27 cellular contexts compared by ENCODE assay signal in genomic region chr5:53427965-53428364, GRCh38. TPM values are rescaled to one million over a fixed set of nuclear protein-coding genes. Genes with fewer than 3 reads are reported as not detected.
"Had no signal": no experiment of that assay in that cellular context is flagged by ENCODE, and none has a peak within 500 bp of the region (broad histone marks: within the 10 kb centered on the region; RNA-seq: fewer than 3 reads in every experiment).

No MANE protein-coding gene starts in this region.

- H3K36me3 ChIP-seq: colonic mucosa, lower lobe of right lung, ovary, suprapubic skin, transverse colon, upper lobe of right lung, vagina had no signal

- H3K4me3 ChIP-seq: colonic mucosa, lower lobe of right lung, ovary, psoas muscle, skin epidermis, suprapubic skin, transverse colon, upper lobe of right lung, vagina had no signal

- FAIRE-seq: endometrium, frontal cortex had no signal

- H3K4me1 ChIP-seq: colonic mucosa, lower lobe of right lung, psoas muscle, transverse colon, upper lobe of right lung, vagina had no signal

- ATAC-seq: effector memory CD8-positive, alpha-beta T cell; left ventricle myocardium superior; lower lobe of right lung; natural killer cell; psoas muscle; right cardiac atrium; stimulated activated naive CD8-positive, alpha-beta T cell treated with anti-CD3 and anti-CD28 coated beads, Interleukin-15, amount 100 ng/mL, for 72 hours; upper lobe of right lung had no signal

- H3K27me3 ChIP-seq: colonic mucosa, ovary, suprapubic skin, upper lobe of right lung, vagina had no signal

- DNase-seq: colonic mucosa; dermis blood vessel endothelial cell; effector memory CD8-positive, alpha-beta T cell; hypothalamus; immature natural killer cell; islet precursor cell; left ventricle myocardium superior; lower lobe of right lung; natural killer cell; occipital lobe; ovary; posterior cingulate gyrus; psoas muscle; right cardiac atrium; stimulated activated CD4-positive, alpha-beta T cell treated with anti-CD3 and anti-CD28 coated beads, Interleukin-12 subunit alpha, Interleukin-12 subunit beta, amount 100 ng/mL, for 4 hours; stimulated activated CD4-positive, alpha-beta T cell treated with anti-CD3 and anti-CD28 coated beads, Interleukin-1b, Interleukin-23, amount 100 ng/mL, for 48 hours; stimulated activated CD4-positive, alpha-beta T cell treated with anti-CD3 and anti-CD28 coated beads, Interleukin-4, amount 100 ng/mL, for 1 hour; stimulated activated CD8-positive, alpha-beta memory T cell treated with anti-CD3 and anti-CD28 coated beads, Interleukin-4, amount 100 ng/mL, for 48 hours; stimulated activated naive CD4-positive, alpha-beta T cell; stimulated activated naive CD8-positive, alpha-beta T cell treated with anti-CD3 and anti-CD28 coated beads, Interleukin-15, amount 100 ng/mL, for 72 hours; transverse colon; upper lobe of right lung had no signal

- H3K9me3 ChIP-seq: colonic mucosa, lower lobe of right lung, ovary, psoas muscle, suprapubic skin, transverse colon, upper lobe of right lung, vagina had no signal

- H3K27ac ChIP-seq: colonic mucosa, lower lobe of right lung, ovary, psoas muscle, skin epidermis, suprapubic skin, transverse colon, upper lobe of right lung, vagina had no signal

RNA-seq across cellular contexts. Expression of gene FST, which starts 52.5 kb away (rescaled TPM):
- total RNA-seq: natural killer cell had no signal
- polyA plus RNA-seq: immature natural killer cell had no signal
